In genomic region chr2:121774216-121774615, GRCh38 we compare ENCODE assay signal across 19 cellular contexts.
"Had no signal": no experiment of that assay in that cellular context is flagged by ENCODE, and none has a peak within 500 bp of the region (broad histone marks: within the 10 kb centered on the region; RNA-seq: fewer than 3 reads in every experiment).

No MANE protein-coding gene starts in this region.

- DNase-seq: IMR-90, Karpas-422, KG1, MG63, NCI-H1092, NCI-H1105 treated with DMSO at 0.1 percent for 48 hours, NCI-H1417 treated with DMSO at 0.1 percent for 48 hours, NCI-H146, NCI-H1694 treated with DMSO at 0.1 percent for 48 hours, NCI-H1930, NCI-H2081, NCI-H2107, NCI-H2227 treated with DMSO at 0.1 percent for 48 hours, NCI-H524, NCI-H526 treated with DMSO at 0.1 percent for 48 hours, NCI-H748 treated with DMSO at 0.1 percent for 48 hours, PC-3, SHP77 had no signal

- H3K4me3 ChIP-seq: MG63 had no signal

- H3K27me3 ChIP-seq: MG63 had no signal

- H3K9me3 ChIP-seq: MG63 had no signal

- H3K27ac ChIP-seq: RWPE1 had no signal
